ENCODE assay signal across 1 cellular context in genomic region chr9:127963359-127964064, GRCh38.
TF ChIP-seq lines count a peak whose summit lies in the region.

No MANE protein-coding gene starts in this region.

TF ChIP-seq in WTC11, 78 proteins besides CTCF, POLR2A, EP300 and RAD21 (continued from another document):
- no peak for TF ChIP-seq USF1 (CRISPR knock-in tag; IDR thresholded peaks at IDR 0.05)
- TF ChIP-seq GRHL2 (CRISPR knock-in tag; IDR thresholded peaks at IDR 0.05; ENCODE audit: insufficient replicate concordance, severe bottlenecking) = no peak
- no peak for TF ChIP-seq SMAD3 (CRISPR knock-in tag; IDR thresholded peaks at IDR 0.05; ENCODE audit: borderline replicate concordance)
- TF ChIP-seq MLX (CRISPR knock-in tag; IDR thresholded peaks at IDR 0.05) = no peak
- TF ChIP-seq OVOL2 (CRISPR knock-in tag; IDR thresholded peaks at IDR 0.05; ENCODE audit: borderline replicate concordance) = no peak
- TF ChIP-seq TEAD4 (CRISPR knock-in tag; IDR thresholded peaks at IDR 0.05) = no peak
- TF ChIP-seq SMAD4 (CRISPR knock-in tag; IDR thresholded peaks at IDR 0.05) = no peak
- no peak for TF ChIP-seq ATF6 (CRISPR knock-in tag; IDR thresholded peaks at IDR 0.05)
- no peak for TF ChIP-seq TP53 (CRISPR knock-in tag; IDR thresholded peaks at IDR 0.05)
- TF ChIP-seq E2F5 (CRISPR knock-in tag; IDR thresholded peaks at IDR 0.05) = no peak
